ENCODE assay signal across 27 cellular contexts in the genomic region with DNA sequence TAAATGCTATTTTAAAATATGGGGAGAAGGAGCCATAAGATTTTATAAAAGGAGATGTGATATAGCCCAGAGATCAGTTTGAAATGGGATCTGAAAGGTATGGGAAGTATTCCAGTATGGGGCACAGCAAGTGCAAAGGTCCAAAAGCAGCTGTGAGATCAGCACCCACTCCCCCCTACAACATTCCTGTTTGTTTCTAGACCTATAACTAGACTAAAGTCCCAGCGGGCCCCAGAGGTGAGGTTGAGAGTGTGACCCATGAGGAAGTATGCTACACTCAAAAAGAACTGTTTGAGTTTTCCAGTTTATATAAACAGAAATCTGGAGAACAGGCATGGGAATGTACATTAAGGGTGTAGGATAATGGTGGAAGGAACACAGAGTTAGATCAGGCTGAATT.
"Had no signal": no experiment of that assay in that cellular context is flagged by ENCODE, and none has a peak within 500 bp of the region (broad histone marks: within the 10 kb centered on the region; RNA-seq: fewer than 3 reads in every experiment).

No MANE protein-coding gene starts in this region.

- H3K27me3 Mint-ChIP-seq: stimulated activated memory B cell treated with anti-CD40 and anti-IgM and Interleukin-4, amounts not matched to agents 10 μg/mL and 1 μg/mL and 100 μg/mL, for 72 hours; stimulated activated naive CD8-positive, alpha-beta T cell treated with anti-CD3 and anti-CD28 coated beads, Interleukin-15, amount 100 ng/mL, for 72 hours; stimulated activated naive CD8-positive, alpha-beta T cell treated with anti-CD3 and anti-CD28 coated beads, Interleukin-15, Interleukin-2, amounts not matched to agents 100 ng/mL and 50 ng/mL, for 24 hours; type B pancreatic cell had no signal

- H3K27ac ChIP-seq: stomach, suprapubic skin, testis, thoracic aorta, thyroid gland, tibial artery, tibial nerve, transverse colon, upper lobe of left lung, upper lobe of right lung, uterus, vagina had no signal

- H3K27ac Mint-ChIP-seq: stimulated activated effector memory CD8-positive, alpha-beta T cell treated with anti-CD3 and anti-CD28 coated beads, Interleukin-12 subunit alpha, Interleukin-12 subunit beta, amount 100 ng/mL, for 72 hours; stimulated activated memory B cell treated with anti-CD40 and anti-IgM and Interleukin-4, amounts not matched to agents 10 μg/mL and 1 μg/mL and 100 μg/mL, for 72 hours; stimulated activated naive CD8-positive, alpha-beta T cell treated with anti-CD3 and anti-CD28 coated beads, Interleukin-15, Interleukin-2, amounts not matched to agents 100 ng/mL and 50 ng/mL, for 24 hours; type B pancreatic cell had no signal

- H3K4me1 ChIP-seq: suprapubic skin, testis, thyroid gland, upper lobe of left lung, upper lobe of right lung, uterus, vagina had no signal

- H3K4me3 ChIP-seq: stomach, suprapubic skin, testis, thoracic aorta, thyroid gland, tibial artery, tibial nerve, transverse colon, upper lobe of left lung, upper lobe of right lung, uterus, vagina had no signal

- H3K36me3 ChIP-seq: thoracic aorta, thyroid gland, transverse colon, upper lobe of left lung, upper lobe of right lung, uterus had no signal

- H3K4me3 Mint-ChIP-seq: stimulated activated effector memory CD8-positive, alpha-beta T cell treated with anti-CD3 and anti-CD28 coated beads, Interleukin-12 subunit alpha, Interleukin-12 subunit beta, amount 100 ng/mL, for 72 hours; stimulated activated memory B cell treated with anti-CD40 and anti-IgM and Interleukin-4, amounts not matched to agents 10 μg/mL and 1 μg/mL and 100 μg/mL, for 72 hours; stimulated activated naive CD8-positive, alpha-beta T cell treated with anti-CD3 and anti-CD28 coated beads, Interleukin-15, amount 100 ng/mL, for 72 hours; stimulated activated naive CD8-positive, alpha-beta T cell treated with anti-CD3 and anti-CD28 coated beads, Interleukin-15, Interleukin-2, amounts not matched to agents 100 ng/mL and 50 ng/mL, for 24 hours; type B pancreatic cell had no signal

- DNase-seq: stimulated activated CD4-positive, alpha-beta T cell treated with anti-CD3 and anti-CD28 coated beads, Interleukin-2, amount 100 ng/mL, for 48 hours; stimulated activated CD4-positive, alpha-beta T cell treated with anti-CD3 and anti-CD28 coated beads, Interleukin-4, amount 100 ng/mL, for 1 hour; stimulated activated CD4-positive, alpha-beta T cell treated with anti-CD3 and anti-CD28 coated beads, Interleukin-4, amount 100 ng/mL, for 24 hours; stimulated activated CD4-positive, alpha-beta T cell treated with anti-CD3 and anti-CD28 coated beads, Interleukin-4, amount 100 ng/mL, for 4 hours; stimulated activated CD8-positive, alpha-beta memory T cell treated with anti-CD3 and anti-CD28 coated beads, Interleukin-4, amount 100 ng/mL, for 48 hours; stimulated activated naive CD4-positive, alpha-beta T cell; stimulated activated naive CD4-positive, alpha-beta T cell treated with Interleukin-2 at 50 U/mL for 16 hours; stimulated activated naive CD8-positive, alpha-beta T cell treated with anti-CD3 and anti-CD28 coated beads, Interleukin-15, amount 100 ng/mL, for 72 hours; stimulated activated naive CD8-positive, alpha-beta T cell treated with anti-CD3 and anti-CD28 coated beads, Interleukin-15, Interleukin-2, amounts not matched to agents 100 U/mL and 50 U/mL, for 24 hours; stomach; substantia nigra; testis; thyroid gland; tibial artery; transverse colon; upper lobe of left lung; upper lobe of right lung; uterus had no signal

- H3K36me3 Mint-ChIP-seq: stimulated activated effector memory CD8-positive, alpha-beta T cell treated with anti-CD3 and anti-CD28 coated beads, Interleukin-12 subunit alpha, Interleukin-12 subunit beta, amount 100 ng/mL, for 72 hours had no signal

- H3K4me1 Mint-ChIP-seq: stimulated activated naive CD8-positive, alpha-beta T cell treated with anti-CD3 and anti-CD28 coated beads, Interleukin-15, amount 100 ng/mL, for 72 hours had no signal

- FAIRE-seq: urothelium cell line had no signal

- ATAC-seq: stimulated activated effector memory CD8-positive, alpha-beta T cell treated with anti-CD3 and anti-CD28 coated beads, Interleukin-12 subunit alpha, Interleukin-12 subunit beta, amount 100 ng/mL, for 72 hours; stimulated activated memory B cell treated with anti-CD40 and anti-IgM and Interleukin-4, amounts not matched to agents 10 μg/mL and 1 μg/mL and 100 μg/mL, for 72 hours; stimulated activated naive CD8-positive, alpha-beta T cell treated with anti-CD3 and anti-CD28 coated beads, Interleukin-15, amount 100 ng/mL, for 72 hours; stimulated activated naive CD8-positive, alpha-beta T cell treated with anti-CD3 and anti-CD28 coated beads, Interleukin-15, Interleukin-2, amounts not matched to agents 100 U/mL and 50 U/mL, for 24 hours; upper lobe of right lung had no signal

- H3K9me3 ChIP-seq: testis, thyroid gland had no signal

- H3K27me3 ChIP-seq: stomach, suprapubic skin, testis, thyroid gland, tibial artery, tibial nerve, transverse colon, upper lobe of left lung, upper lobe of right lung, uterus, vagina had no signal
